Comparison of ENCODE assay signal across 8 cellular contexts in the genomic region with DNA sequence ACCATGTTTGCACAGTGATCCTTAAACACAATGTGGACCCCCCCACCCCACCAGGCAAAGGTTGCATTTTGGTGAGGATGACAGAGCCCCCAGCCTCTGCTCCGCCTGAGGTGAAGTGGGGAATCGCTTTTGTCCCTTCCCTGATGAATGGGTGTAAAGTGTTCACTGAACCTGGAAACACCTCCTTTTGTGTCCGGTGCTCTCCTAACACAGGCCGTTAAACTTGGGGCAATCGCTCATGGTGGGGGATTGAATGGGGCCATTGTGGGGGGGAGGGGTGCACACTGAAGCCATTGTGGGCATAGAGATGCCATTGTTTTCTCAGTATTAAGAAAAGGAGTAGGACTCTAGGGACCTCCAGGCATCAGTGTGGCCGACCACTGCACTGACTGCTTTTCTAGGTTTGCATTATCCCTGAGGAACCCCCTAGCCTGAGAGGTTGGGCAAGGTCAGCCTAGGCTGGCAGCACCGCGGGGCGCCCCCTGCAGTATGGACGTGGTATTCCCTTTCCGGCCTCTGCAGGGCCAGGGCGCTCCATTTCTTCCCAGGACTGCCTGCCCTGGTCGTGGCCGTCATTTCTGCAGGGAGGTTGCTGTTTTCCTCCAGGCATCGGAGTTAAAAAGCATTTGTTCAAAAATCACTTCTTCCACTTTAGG.
DNase-seq lines count a peak whose midpoint lies in the region; ATAC-seq and TF ChIP-seq lines count a peak whose summit lies in the region.

No MANE protein-coding gene starts in this region.

- H3K9me3 ChIP-seq in HUES48 (ENCODE audit: control insufficient read depth, insufficient read depth, low read length) (no peaks in the 10 kb centered on the region), tibial nerve (no peaks in the 10 kb centered on the region)

- DNase-seq in AG09319 (ENCODE audit: extremely low read depth, low read depth) (no peak), iPS DF 19.7 (ENCODE audit: low read depth, low spot score) (peak; percentile 42), tibial nerve (ENCODE audit: low spot score in 2 of 2) (no peak), NCI-H2227 treated with DMSO at 0.1 percent for 48 hours (lab: John Stamatoyannopoulos, UW) (no peak)
- DNase-seq in activated T-cell treated with anti-CD3 and anti-CD28 coated beads, Interleukin-2, amount 50 U/mL, for 24 hours = peak; percentile 50
- DNase-seq in central memory CD4-positive, alpha-beta T cell = no peak

- H3K9me3 Mint-ChIP-seq in activated T-cell treated with anti-CD3 and anti-CD28 coated beads, Interleukin-2, amount 50 U/mL, for 24 hours = no peaks in the 10 kb centered on the region

- WGBS in tibial nerve, 2 donors = 53 to 58% methylated on average over 15 of the region's 15 CpGs

- TF ChIP-seq CTCF in AG09319 (IDR thresholded peaks at IDR 0.05; ENCODE audit: low read depth, low read length) (peak; percentile 50), tibial nerve (IDR thresholded peaks at IDR 0.05) (peak; percentile 17 to 33 (median 26))

- H3K27me3 ChIP-seq in HUES48 (ENCODE audit: control insufficient read depth, insufficient read depth, low read length) = no peaks in the 10 kb centered on the region
- H3K27me3 ChIP-seq in tibial nerve = no peaks in the 10 kb centered on the region

- H3K36me3 ChIP-seq in HUES48 (ENCODE audit: control insufficient read depth, insufficient read depth, low read length) (peaks cover 14% of the 10 kb centered on the region; the same call in 1 of the 2 replicates), tibial nerve (no peaks in the 10 kb centered on the region)

- H3K27ac ChIP-seq in HUES48 (ENCODE audit: low read depth, low read length) = peak overlapping the region; percentile 66
- no peak overlapping the region for H3K27ac ChIP-seq in tibial nerve

- ATAC-seq in GM21737 (IDR thresholded peaks at IDR 0.05; ENCODE audit: unreplicated experiment) = no peak

- peaks cover 34% of the 10 kb centered on the region for H3K4me1 ChIP-seq in HUES48 (ENCODE audit: control insufficient read depth, insufficient read depth, low read length)
- H3K4me1 ChIP-seq in tibial nerve = peaks cover 0 to 63% (median 6%) of the 10 kb centered on the region in 4 donors

- H3K4me3 Mint-ChIP-seq in activated T-cell treated with anti-CD3 and anti-CD28 coated beads, Interleukin-2, amount 50 U/mL, for 24 hours = no peak overlapping the region

- TF ChIP-seq POLR2A in tibial nerve (IDR thresholded peaks at IDR 0.05) = no peak

- no peak overlapping the region for H3K27ac Mint-ChIP-seq in activated T-cell treated with anti-CD3 and anti-CD28 coated beads, Interleukin-2, amount 50 U/mL, for 24 hours

- no peaks in the 10 kb centered on the region for H3K4me1 Mint-ChIP-seq in activated T-cell treated with anti-CD3 and anti-CD28 coated beads, Interleukin-2, amount 50 U/mL, for 24 hours (ENCODE audit: low read depth)

- no peaks in the 10 kb centered on the region for H3K27me3 Mint-ChIP-seq in activated T-cell treated with anti-CD3 and anti-CD28 coated beads, Interleukin-2, amount 50 U/mL, for 24 hours

- H3K4me3 ChIP-seq in HUES48 (ENCODE audit: low read depth, low read length) (no peak overlapping the region), tibial nerve (no peak overlapping the region)

- no peaks in the 10 kb centered on the region for H3K36me3 Mint-ChIP-seq in activated T-cell treated with anti-CD3 and anti-CD28 coated beads, Interleukin-2, amount 50 U/mL, for 24 hours (ENCODE audit: low read depth)

- H3K9ac ChIP-seq in HUES48 (ENCODE audit: low read depth, low read length) = no peak overlapping the region

- TF ChIP-seq EP300 in tibial nerve (IDR thresholded peaks at IDR 0.05) = no peak

Comparison
In these comparisons a context has a peak if more than half of its experiments do, and no peak if none do; other contexts are left out.
1. DNase-seq: peak in activated T-cell treated with anti-CD3 and anti-CD28 coated beads, Interleukin-2, amount 50 U/mL, for 24 hours (single experiment) and iPS DF 19.7 (single experiment); none in AG09319 (single experiment), tibial nerve (0 of 2), NCI-H2227 treated with DMSO at 0.1 percent for 48 hours (single experiment) and central memory CD4-positive, alpha-beta T cell (single experiment).